In genomic region chr5:179080724-179081123, GRCh38 we compare ENCODE assay signal across 20 cellular contexts. TPM values are rescaled to one million over a fixed set of nuclear protein-coding genes. Genes with fewer than 3 reads are reported as not detected.
A peak's percentile ranks its signal among the peaks of the same experiment; 100 is the strongest.
DNase-seq lines count a peak whose midpoint lies in the region; TF ChIP-seq lines count a peak whose summit lies in the region.
"Had no signal": no experiment of that assay in that cellular context is flagged by ENCODE, and none has a peak within 500 bp of the region (broad histone marks: within the 10 kb centered on the region; RNA-seq: fewer than 3 reads in every experiment).

No MANE protein-coding gene starts in this region.

- no peak overlapping the region for H3K4me3 Mint-ChIP-seq in endodermal cell
- H3K4me3 Mint-ChIP-seq: B cell; CD4-positive, alpha-beta T cell; CD8-positive, alpha-beta T cell had no signal

- H3K4me1 Mint-ChIP-seq in endodermal cell = no peaks in the 10 kb centered on the region
- H3K4me1 Mint-ChIP-seq: B cell had no signal

- 85 to 100% methylated on average over 1 to 4 of the region's 4 CpGs for WGBS in endodermal cell (ENCODE audit: insufficient coverage in 1 of 2, insufficient read length in 1 of 2), 2 experiments
- WGBS in hepatocyte (ENCODE audit: low lambda C conversion rate, missing lambda C conversion rate) = 97% methylated on average over 4 of the region's 4 CpGs

- no peak overlapping the region for H2AFZ ChIP-seq in hepatocyte

- H3K36me3 Mint-ChIP-seq in endodermal cell (ENCODE audit: low read depth) = peaks cover 58% of the 10 kb centered on the region

- no peak overlapping the region for H3K4me2 ChIP-seq in hepatocyte
- H3K4me2 ChIP-seq: A549; BLaER1 treated with 17β-estradiol and CSF1 and Interleukin-3, amounts not matched to agents 10 nM and 100 nM had no signal

- TF ChIP-seq CTCF in endodermal cell (conservative IDR thresholded peaks at IDR 0.05) (no peak), hepatocyte (IDR thresholded peaks at IDR 0.05; ENCODE audit: poor library complexity) (no peak)

- H3K36me3 ChIP-seq in adipocyte (ENCODE audit: control insufficient read depth, insufficient read depth, low read length, severe bottlenecking) (peaks cover 54% of the 10 kb centered on the region), endodermal cell (ENCODE audit: control insufficient read depth, insufficient read depth, low read length) (peaks cover 39% of the 10 kb centered on the region), hepatocyte (replicated peaks; ENCODE audit: insufficient read depth, low read depth) (peaks cover 12% of the 10 kb centered on the region), subcutaneous abdominal adipose tissue (ENCODE audit: control insufficient read depth in 5 of 5, insufficient read depth in 5 of 5, low read length in 5 of 5) (peaks cover 38 to 46% (median 42%) of the 10 kb centered on the region in 5 donors)

- no peaks in the 10 kb centered on the region for H3K79me2 ChIP-seq in hepatocyte

- H3K9me2 ChIP-seq in hepatocyte (replicated peaks; ENCODE audit: insufficient read depth) = no peaks in the 10 kb centered on the region

- H3K4me1 ChIP-seq in adipocyte (ENCODE audit: control insufficient read depth, insufficient read depth, low read length) (no peaks in the 10 kb centered on the region), endodermal cell (ENCODE audit: control insufficient read depth, insufficient read depth, low read length) (no peaks in the 10 kb centered on the region), hepatocyte (ENCODE audit: insufficient read depth) (no peaks in the 10 kb centered on the region), subcutaneous abdominal adipose tissue (ENCODE audit: control insufficient read depth in 5 of 5, insufficient read depth in 5 of 5, low read length in 5 of 5) (no peaks in the 10 kb centered on the region)
- H3K4me1 ChIP-seq: A549; BLaER1 treated with 17β-estradiol and CSF1 and Interleukin-3, amounts not matched to agents 10 nM and 100 nM; Caco-2 had no signal

- H3K9ac ChIP-seq in adipocyte (ENCODE audit: low read length) = no peak overlapping the region
- H3K9ac ChIP-seq in endodermal cell (ENCODE audit: extremely low read depth, low read length, poor library complexity, severe bottlenecking) = no peak overlapping the region
- H3K9ac ChIP-seq in subcutaneous abdominal adipose tissue (ENCODE audit: low read length in 5 of 5) = no peak overlapping the region
- H3K9ac ChIP-seq: BLaER1 treated with 17β-estradiol and CSF1 and Interleukin-3, amounts not matched to agents 10 nM and 100 nM had no signal

- no peaks in the 10 kb centered on the region for H4K20me1 ChIP-seq in hepatocyte (ENCODE audit: insufficient read depth, poor library complexity, severe bottlenecking)
- H4K20me1 ChIP-seq: BLaER1 treated with 17β-estradiol and CSF1 and Interleukin-3, amounts not matched to agents 10 nM and 100 nM had no signal

- no peak overlapping the region for H3K27ac ChIP-seq in endodermal cell (ENCODE audit: low read depth, low read length)
- no peak overlapping the region for H3K27ac ChIP-seq in hepatocyte
- H3K27ac ChIP-seq in subcutaneous abdominal adipose tissue (ENCODE audit: low read depth, low read length) = no peak overlapping the region
- H3K27ac ChIP-seq: 22Rv1; A549; BLaER1 treated with 17β-estradiol and CSF1 and Interleukin-3, amounts not matched to agents 10 nM and 100 nM; C4-2B had no signal

- peaks cover 100% of the 10 kb centered on the region for H3K9me3 ChIP-seq in adipocyte (ENCODE audit: control insufficient read depth, low read length)
- peaks cover 98% of the 10 kb centered on the region for H3K9me3 ChIP-seq in endodermal cell (ENCODE audit: control insufficient read depth, low read length)
- peaks cover 86% of the 10 kb centered on the region for H3K9me3 ChIP-seq in hepatocyte (ENCODE audit: low read depth)
- peaks cover 90 to 99% (median 95%) of the 10 kb centered on the region in 5 donors for H3K9me3 ChIP-seq in subcutaneous abdominal adipose tissue (ENCODE audit: control insufficient read depth in 5 of 5, low read length in 5 of 5)

- no peak for DNase-seq in adipocyte (ENCODE audit: low read depth)
- no peak for DNase-seq in endodermal cell
- no peak for DNase-seq in hepatocyte (ENCODE audit: low spot score)
- DNase-seq in NCI-H69 (lab: John Stamatoyannopoulos, UW) = no peak
- DNase-seq in stimulated activated CD4-positive, alpha-beta T cell treated with anti-CD3 and anti-CD28 coated beads, Interleukin-2, amount 100 ng/mL, for 24 hours = no peak
- DNase-seq in midbrain (lab: John Stamatoyannopoulos, UW) = no peak
- DNase-seq: AML-193; Caco-2; Calu3; CD4-positive, alpha-beta T cell; CD8-positive, alpha-beta T cell; DMS79 treated with DMSO at 0.1 percent for 48 hours; GF-D8 had no signal

- H3K9me3 Mint-ChIP-seq in endodermal cell = peaks cover 92% of the 10 kb centered on the region

- H3K27me3 Mint-ChIP-seq in endodermal cell (ENCODE audit: insufficient read depth) = peaks cover 4% of the 10 kb centered on the region
- H3K27me3 Mint-ChIP-seq: B cell; CD4-positive, alpha-beta T cell had no signal

- H3K27me3 ChIP-seq in adipocyte (replicated peaks; ENCODE audit: control insufficient read depth, insufficient read depth, low read length) (no peaks in the 10 kb centered on the region), endodermal cell (ENCODE audit: control insufficient read depth, insufficient read depth, low read length, poor library complexity, severe bottlenecking) (no peaks in the 10 kb centered on the region), hepatocyte (no peaks in the 10 kb centered on the region), subcutaneous abdominal adipose tissue (ENCODE audit: control insufficient read depth in 5 of 5, insufficient read depth in 4 of 5, low read length in 5 of 5) (no peaks in the 10 kb centered on the region)
- H3K27me3 ChIP-seq: BLaER1 treated with 17β-estradiol and CSF1 and Interleukin-3, amounts not matched to agents 10 nM and 100 nM had no signal

- H3K4me3 ChIP-seq in adipocyte (ENCODE audit: low read length) (peak overlapping the region; percentile 58), endodermal cell (ENCODE audit: low read length) (peak overlapping the region; percentile 68), hepatocyte (peak overlapping the region; percentile 4), subcutaneous abdominal adipose tissue (ENCODE audit: low read depth in 1 of 5, low read length in 5 of 5) (peak overlapping the region in 4 of 5 donors; percentile 7 to 54 (median 28))
- H3K4me3 ChIP-seq: A549; BLaER1 treated with 17β-estradiol and CSF1 and Interleukin-3, amounts not matched to agents 10 nM and 100 nM had no signal

- no peak overlapping the region for H3K27ac Mint-ChIP-seq in endodermal cell
- H3K27ac Mint-ChIP-seq: B cell; CD4-positive, alpha-beta T cell; CD8-positive, alpha-beta T cell had no signal

RNA-seq across cellular contexts. Expression of gene ZNF354C, which starts 20.6 kb away (rescaled TPM):
- total RNA-seq in endodermal cell = 1 to 10 TPM; 3.4 to 4.8 TPM
- 6.2 TPM for polyA plus RNA-seq in endodermal cell (2013, experiment 1 of 2)
- 5.9 TPM for polyA plus RNA-seq in endodermal cell (2013, experiment 2 of 2)
- total RNA-seq in hepatocyte = 7.7 and 9.4 TPM in 2 replicates
- polyA plus RNA-seq in hepatocyte = 1.5 and 1.8 TPM in 2 replicates
- total RNA-seq: A172, Caco-2 had no signal

RNA-seq across cellular contexts. Expression of gene ZNF879, which starts 57.1 kb away (rescaled TPM):
- total RNA-seq in endodermal cell = 1 to 10 TPM; 5.8 to 6.6 TPM
- 4.1 TPM for polyA plus RNA-seq in endodermal cell (2013, experiment 1 of 2)
- polyA plus RNA-seq in endodermal cell (2013, experiment 2 of 2) = 3.7 TPM
- total RNA-seq in hepatocyte = 3.6 and 4.3 TPM in 2 replicates
- 2.2 and 4.0 TPM in 2 replicates for polyA plus RNA-seq in hepatocyte
- total RNA-seq: A172 had no signal

Comparison
In these comparisons a context has a peak if more than half of its experiments do, and no peak if none do; other contexts are left out.
1. H3K4me3 ChIP-seq: peak in every context shown above with its lines; median percentile 68 in endodermal cell; 58 in adipocyte; 28 in subcutaneous abdominal adipose tissue; 4 in hepatocyte.